In genomic region chr16:46731691-46732555, GRCh38 we compare ENCODE assay signal across 27 cellular contexts. TPM values are rescaled to one million over a fixed set of nuclear protein-coding genes. Genes with fewer than 3 reads are reported as not detected.
DNase-seq lines count a peak whose midpoint lies in the region; ATAC-seq and TF ChIP-seq lines count a peak whose summit lies in the region.
"Had no signal": no experiment of that assay in that cellular context is flagged by ENCODE, and none has a peak within 500 bp of the region (broad histone marks: within the 10 kb centered on the region; RNA-seq: fewer than 3 reads in every experiment).

No MANE protein-coding gene starts in this region.

- no peaks in the 10 kb centered on the region for H3K36me3 ChIP-seq in BE2C
- peaks cover 38% of the 10 kb centered on the region for H3K36me3 ChIP-seq in cardiac muscle cell
- H3K36me3 ChIP-seq: Peyer's patch, tibial nerve had no signal

- no peaks in the 10 kb centered on the region for H3K9me3 Mint-ChIP-seq in activated naive CD4-positive, alpha-beta T cell treated with anti-CD3 and anti-CD28 coated beads, Interleukin-2, amount 50 U/mL, for 72 hours
- H3K9me3 Mint-ChIP-seq: activated CD4-positive, alpha-beta memory T cell treated with anti-CD3 and anti-CD28 coated beads for 36 hours; activated naive CD8-positive, alpha-beta T cell treated with anti-CD3 and anti-CD28 coated beads, Interleukin-2, amount 10 ng/mL, durations not matched to agents 7 days and 5 days; activated T-helper 2 cell treated with anti-CD3 and anti-CD28 coated beads, Interferon-gamma antibody, Interleukin-2, Interleukin-4, amounts not matched to agents 10 μg/mL and 5 μg/mL and 100 μg/mL, durations not matched to agents 14 hours and 24 hours and 36 hours; natural killer cell; stimulated activated naive CD8-positive, alpha-beta T cell treated with anti-CD3 and anti-CD28 coated beads, Interleukin-15, amount 100 ng/mL, for 72 hours had no signal

- TF ChIP-seq CTCF in BE2C (IDR thresholded peaks at IDR 0.05; ENCODE audit: low read depth, low read length) (no peak), cardiac muscle cell (IDR thresholded peaks at IDR 0.05; ENCODE audit: low read depth, low read length) (no peak), GM13977 (IDR thresholded peaks at IDR 0.05; ENCODE audit: extremely low read depth, insufficient read depth, missing control alignments) (no peak)

- in situ Hi-C loops in SK-MEL-5 (cut with HindIII; ENCODE audit: low pct_unique_long_range_greater_than_20kb, low sequenced_read_pairs): no loop called here
- in situ Hi-C loops in GM13977 (cut with MboI; ENCODE audit: low pct_unique_long_range_greater_than_20kb, low sequenced_read_pairs, unreplicated experiment): no loop called here

- intact Hi-C loops in sciatic nerve (cut with DNase I): no loop called here

- H3K4me1 ChIP-seq in BE2C (peaks cover 4% of the 10 kb centered on the region; the same call in 1 of the 2 replicates), cardiac muscle cell (ENCODE audit: low read depth) (peaks cover 4% of the 10 kb centered on the region)
- H3K4me1 ChIP-seq: A549, Peyer's patch, tibial nerve had no signal

- peak overlapping the region; percentile 51 for H3K27ac ChIP-seq in cardiac muscle cell
- H3K27ac ChIP-seq: A549, Peyer's patch, SK-N-MC, skin epidermis, tibial nerve had no signal

- peak overlapping the region in 1 of 2 donors; percentile 65 for H3K27ac Mint-ChIP-seq in activated naive CD4-positive, alpha-beta T cell treated with anti-CD3 and anti-CD28 coated beads, Interleukin-2, amount 50 U/mL, for 72 hours
- H3K27ac Mint-ChIP-seq: activated CD4-positive, alpha-beta memory T cell treated with anti-CD3 and anti-CD28 coated beads for 36 hours; activated naive CD8-positive, alpha-beta T cell treated with anti-CD3 and anti-CD28 coated beads, Interleukin-2, amount 10 ng/mL, durations not matched to agents 7 days and 5 days; activated T-helper 2 cell treated with anti-CD3 and anti-CD28 coated beads, Interferon-gamma antibody, Interleukin-2, Interleukin-4, amounts not matched to agents 10 μg/mL and 5 μg/mL and 100 μg/mL, durations not matched to agents 14 hours and 24 hours and 36 hours; B cell; natural killer cell had no signal

- H3K27me3 ChIP-seq in BE2C: no peaks in the 10 kb centered on the region
- no peaks in the 10 kb centered on the region for H3K27me3 ChIP-seq in cardiac muscle cell
- H3K27me3 ChIP-seq: Peyer's patch, tibial nerve had no signal

- H3K4me3 ChIP-seq in BE2C (ENCODE audit: low read depth, low read length): no peak overlapping the region
- no peak overlapping the region for H3K4me3 ChIP-seq in cardiac muscle cell
- H3K4me3 ChIP-seq: A549, Peyer's patch, SK-N-MC, skin epidermis, tibial nerve had no signal

- H3K9me3 ChIP-seq in BE2C (no peaks in the 10 kb centered on the region), cardiac muscle cell (ENCODE audit: low read depth) (no peaks in the 10 kb centered on the region)
- H3K9me3 ChIP-seq: A549, Peyer's patch, tibial nerve had no signal

- DNase-seq in BE2C (peak; percentile 77), SK-MEL-5 (ENCODE audit: low read depth, low spot score) (peak; percentile 33), cardiac muscle cell (ENCODE audit: low read depth in 1 of 2, low spot score in 1 of 2) (peak in 1 of 2 donors; percentile 73), left lobe of liver (ENCODE audit: low spot score) (peak; percentile 21), sciatic nerve (ENCODE audit: low spot score) (no peak), GM13977 (ENCODE audit: low spot score) (no peak)
- no peak for DNase-seq in activated naive CD4-positive, alpha-beta T cell treated with anti-CD3 and anti-CD28 coated beads, Interleukin-2, amount 50 U/mL, for 72 hours (ENCODE audit: low spot score in 2 of 2)
- DNase-seq: activated CD4-positive, alpha-beta memory T cell treated with anti-CD3 and anti-CD28 coated beads for 36 hours; activated CD4-positive, CD25-positive, alpha-beta regulatory T cell treated with anti-CD3 and anti-CD28 coated beads, Interleukin-2, amount 50 U/mL, for 72 hours; activated naive CD8-positive, alpha-beta T cell treated with anti-CD3 and anti-CD28 coated beads, Interleukin-2, amount 10 ng/mL, durations not matched to agents 7 days and 5 days; cerebellar nuclear complex; IMR-90; left colon; natural killer cell; NCI-H1092 treated with DMSO at 0.1 percent for 48 hours; NCI-H1930; NCI-H526; Peyer's patch; stimulated activated naive CD8-positive, alpha-beta T cell treated with anti-CD3 and anti-CD28 coated beads, Interleukin-15, amount 100 ng/mL, for 72 hours had no signal

- no peaks in the 10 kb centered on the region for H3K36me3 Mint-ChIP-seq in activated naive CD4-positive, alpha-beta T cell treated with anti-CD3 and anti-CD28 coated beads, Interleukin-2, amount 50 U/mL, for 72 hours
- H3K36me3 Mint-ChIP-seq: activated CD4-positive, alpha-beta memory T cell treated with anti-CD3 and anti-CD28 coated beads for 36 hours; activated naive CD8-positive, alpha-beta T cell treated with anti-CD3 and anti-CD28 coated beads, Interleukin-2, amount 10 ng/mL, durations not matched to agents 7 days and 5 days; natural killer cell had no signal

- ATAC-seq in left lobe of liver: no peak
- ATAC-seq in sciatic nerve: no peak
- ATAC-seq in HG02973 (IDR thresholded peaks at IDR 0.05; ENCODE audit: unreplicated experiment): no peak
- ATAC-seq in activated naive CD4-positive, alpha-beta T cell treated with anti-CD3 and anti-CD28 coated beads, Interleukin-2, amount 50 U/mL, for 72 hours: no peak
- ATAC-seq: left colon; natural killer cell; stimulated activated naive CD8-positive, alpha-beta T cell treated with anti-CD3 and anti-CD28 coated beads, Interleukin-15, amount 100 ng/mL, for 72 hours had no signal

RNA-seq across cellular contexts. Expression of gene MYLK3, which starts 16.2 kb away (rescaled TPM):
- polyA plus RNA-seq in BE2C (2012; ENCODE audit: insufficient read depth, insufficient read length, low read depth): 1.2 TPM
- 0.67 and 1.1 TPM in 2 replicates for total RNA-seq in SK-MEL-5 (2014; rRNA removed; shearing (Covaris generic))
- 0.10 and 0.14 TPM in 2 replicates for polyA plus RNA-seq in SK-MEL-5 (2015; cell fraction: cytosol; rRNA removed)
- 0.17 and 1.5 TPM in 2 replicates for polyA plus RNA-seq in SK-MEL-5 (2015; cell fraction: nucleus; rRNA removed)
- 203 and 211 TPM in 2 replicates for total RNA-seq in cardiac muscle cell
- 57.5 and 57.8 TPM in 2 replicates for polyA plus RNA-seq in cardiac muscle cell
- 0.08 TPM for total RNA-seq in left lobe of liver
- total RNA-seq in sciatic nerve: 2.0 TPM
- total RNA-seq in activated naive CD4-positive, alpha-beta T cell treated with anti-CD3 and anti-CD28 coated beads, Interleukin-2, amount 50 U/mL, for 72 hours: under 1 TPM; 0.50 to 0.51 TPM
- total RNA-seq: endothelial cell of umbilical vein, Peyer's patch had no signal
- polyA plus RNA-seq: endothelial cell of umbilical vein had no signal

RNA-seq across cellular contexts. Expression of gene ORC6, which starts 42.5 kb away (rescaled TPM):
- 8.8 TPM for polyA plus RNA-seq in BE2C (2012; ENCODE audit: insufficient read depth, insufficient read length, low read depth)
- total RNA-seq in SK-MEL-5 (2014; rRNA removed; shearing (Covaris generic)): 24.4 and 26.2 TPM in 2 replicates
- 22.6 and 28.0 TPM in 2 replicates for polyA plus RNA-seq in SK-MEL-5 (2015; cell fraction: cytosol; rRNA removed)
- polyA plus RNA-seq in SK-MEL-5 (2015; cell fraction: nucleus; rRNA removed): 35.2 and 53.6 TPM in 2 replicates
- total RNA-seq in cardiac muscle cell (19.1 and 32.6 TPM in 2 replicates), left lobe of liver (0.65 TPM), sciatic nerve (1.8 TPM)
- 35.5 and 59.3 TPM in 2 replicates for polyA plus RNA-seq in cardiac muscle cell
- 10 to 100 TPM; 42.9 to 64.0 TPM for total RNA-seq in activated naive CD4-positive, alpha-beta T cell treated with anti-CD3 and anti-CD28 coated beads, Interleukin-2, amount 50 U/mL, for 72 hours

RNA-seq across cellular contexts. Expression of gene VPS35, which starts 42.9 kb away (rescaled TPM):
- 39.3 TPM for polyA plus RNA-seq in BE2C (2012; ENCODE audit: insufficient read depth, insufficient read length, low read depth)
- total RNA-seq in SK-MEL-5 (2014; rRNA removed; shearing (Covaris generic)): 148 and 162 TPM in 2 replicates
- 76.0 and 98.5 TPM in 2 replicates for polyA plus RNA-seq in SK-MEL-5 (2015; cell fraction: cytosol; rRNA removed)
- polyA plus RNA-seq in SK-MEL-5 (2015; cell fraction: nucleus; rRNA removed): 35.6 and 46.4 TPM in 2 replicates
- total RNA-seq in cardiac muscle cell: 58.9 and 63.2 TPM in 2 replicates
- 111 and 146 TPM in 2 replicates for polyA plus RNA-seq in cardiac muscle cell
- total RNA-seq in left lobe of liver: 25.4 TPM
- total RNA-seq in sciatic nerve: 87.3 TPM
- total RNA-seq in activated naive CD4-positive, alpha-beta T cell treated with anti-CD3 and anti-CD28 coated beads, Interleukin-2, amount 50 U/mL, for 72 hours: 10 to 100 TPM; 85.9 to 98.2 TPM

Comparison
In these comparisons a context has a peak if more than half of its experiments do, and no peak if none do; other contexts are left out.
1. DNase-seq: peak in BE2C (single experiment), SK-MEL-5 (single experiment) and left lobe of liver (single experiment); none in sciatic nerve (single experiment), activated naive CD4-positive, alpha-beta T cell treated with anti-CD3 and anti-CD28 coated beads, Interleukin-2, amount 50 U/mL, for 72 hours (0 of 2) and GM13977 (single experiment).
2. RNA of gene MYLK3, which starts 16.2 kb away (total RNA-seq): 203 to 211 TPM in cardiac muscle cell; 2.0 TPM in sciatic nerve (single experiment), 0.67 to 1.1 TPM in SK-MEL-5, 0.50 to 0.51 TPM in activated naive CD4-positive, alpha-beta T cell treated with anti-CD3 and anti-CD28 coated beads, Interleukin-2, amount 50 U/mL, for 72 hours and 0.08 TPM in left lobe of liver (single experiment); every median in the first group is over 10 times any median in the second.